15 cellular contexts compared by ENCODE assay signal in genomic region chr5:107687937-107688336, GRCh38. TPM values are rescaled to one million over a fixed set of nuclear protein-coding genes. Genes with fewer than 3 reads are reported as not detected.
DNase-seq lines count a peak whose midpoint lies in the region; ATAC-seq, FAIRE-seq and TF ChIP-seq lines count a peak whose summit lies in the region.
"Had no signal": no experiment of that assay in that cellular context is flagged by ENCODE, and none has a peak within 500 bp of the region (broad histone marks: within the 10 kb centered on the region; RNA-seq: fewer than 3 reads in every experiment).

No MANE protein-coding gene starts in this region.

- H3K23ac ChIP-seq in H1 (ENCODE audit: insufficient read length), result no peak overlapping the region

- no peak for TF ChIP-seq RAD21 in H1 (IDR thresholded peaks at IDR 0.05 in 1 of 2, conservative IDR thresholded peaks at IDR 0.05 in 1 of 2; ENCODE audit: low read depth in 2 of 2, low read length in 2 of 2)

- no peak overlapping the region for H3K14ac ChIP-seq in H1 (ENCODE audit: insufficient read length)

- peak overlapping the region; percentile 49; the same call in 1 of the 2 replicates for H2BK15ac ChIP-seq in H1 (ENCODE audit: low read length)

- no peak overlapping the region for H4K5ac ChIP-seq in H1 (ENCODE audit: insufficient read length, low read depth, low read length)

- no peak overlapping the region for H3K4me3 ChIP-seq in mammary epithelial cell (replicated peaks in 1 of 3; ENCODE audit: insufficient read depth in 1 of 3, low read depth in 2 of 3, low read length in 3 of 3)
- no peak overlapping the region for H3K4me3 ChIP-seq in breast epithelium
- no peak overlapping the region for H3K4me3 ChIP-seq in H1 (ENCODE audit: extremely low read depth in 1 of 4, insufficient read depth in 2 of 4, low read depth in 3 of 4, low read length in 4 of 4)
- no peak overlapping the region for H3K4me3 ChIP-seq in mucosa of descending colon
- no peak overlapping the region for H3K4me3 ChIP-seq in MG63
- H3K4me3 ChIP-seq: HAP-1, K562 had no signal

- dilution Hi-C loops in mammary epithelial cell (cut with HindIII; ENCODE audit: low sequenced_read_pairs), result no loop called here

- no peak for FAIRE-seq in H1 (lab: Jason Lieb, UNC)
- FAIRE-seq: K562 had no signal

- no peak overlapping the region for H2BK120ac ChIP-seq in H1 (replicated peaks; ENCODE audit: low read depth, low read length)

- no peak overlapping the region for H4K8ac ChIP-seq in H1 (ENCODE audit: extremely low read depth, insufficient read depth, low read length)

- POLR2A ChIA-PET in H1 (lab: Charles Lee; ENCODE audit: partially characterized antibody), result no interaction called here

- H3K56ac ChIP-seq in H1 (replicated peaks; ENCODE audit: insufficient read length, low read depth, low read length), result no peak overlapping the region

- 0 out of 2 replicates have a peak overlapping the region, but pooled peaks have one; percentile 8 for H2BK5ac ChIP-seq in H1 (ENCODE audit: low read depth, low read length)

- H2BK20ac ChIP-seq in H1 (ENCODE audit: low read length), result no peak overlapping the region

- H2BK12ac ChIP-seq in H1 (ENCODE audit: low read depth, low read length), result no peak overlapping the region

- no peaks in the 10 kb centered on the region for H3K23me2 ChIP-seq in H1 (ENCODE audit: low read depth, low read length)

- no peaks in the 10 kb centered on the region for H3K79me2 ChIP-seq in mammary epithelial cell (ENCODE audit: insufficient read depth, low read length)
- no peaks in the 10 kb centered on the region for H3K79me2 ChIP-seq in H1 (ENCODE audit: control insufficient read depth in 1 of 2, insufficient read depth in 2 of 2, low read length in 2 of 2)

- no peak for TF ChIP-seq POLR2A in breast epithelium (IDR thresholded peaks at IDR 0.05)
- TF ChIP-seq POLR2A in H1 (IDR thresholded peaks at IDR 0.05; ENCODE audit: control extremely low read depth in 1 of 2, low read depth in 2 of 2, low read length in 2 of 2), result no peak

- no peak overlapping the region for H2AK5ac ChIP-seq in H1 (ENCODE audit: low read depth, low read length)

- in situ Hi-C loops in mammary epithelial cell (cut with MboI; ENCODE audit: low sequenced_read_pairs in 2 of 2), result no loop called here

- 96% methylated on average over 3 of the region's 3 CpGs for WGBS in mammary epithelial cell (ENCODE audit: low coverage, missing lambda C conversion rate)
- 84% methylated on average over 3 of the region's 3 CpGs; no CpG with 5 or more reads in 1 of the 2 experiments for WGBS in H1 (ENCODE audit: extremely low coverage in 1 of 2, insufficient coverage in 1 of 2, insufficient read length in 1 of 2, insufficient replicate concordance in 2 of 2, low coverage in 1 of 2, low lambda C conversion rate in 2 of 2, missing lambda C conversion rate in 1 of 2), 2 experiments

- TF ChIP-seq EP300 in H1 (IDR thresholded peaks at IDR 0.05; ENCODE audit: borderline replicate concordance in 1 of 2, low read depth in 2 of 2, low read length in 2 of 2), result no peak

- no TSS peak for BruUV-seq in mammary epithelial cell (replicated peaks; lab: Mats Ljungman, UMichigan)

- ATAC-seq in mucosa of descending colon (no peak), HG02938 (IDR thresholded peaks at IDR 0.05; ENCODE audit: unreplicated experiment) (no peak), HG03565 (IDR thresholded peaks at IDR 0.05; ENCODE audit: unreplicated experiment) (no peak)
- ATAC-seq: CD8-positive, alpha-beta T cell; K562 had no signal

- H3K18ac ChIP-seq in H1 (ENCODE audit: extremely low read depth, low read length), result no peak overlapping the region

- no peaks in the 10 kb centered on the region for H3K79me1 ChIP-seq in H1 (ENCODE audit: low read depth, low read length)

- H3K9ac ChIP-seq in mammary epithelial cell (ENCODE audit: insufficient read depth, low read length) (no peak overlapping the region), H1 (replicated peaks in 1 of 4; ENCODE audit: extremely low read depth in 1 of 4, low read depth in 3 of 4, low read length in 3 of 4) (no peak overlapping the region)

- H2AFZ ChIP-seq in mammary epithelial cell (ENCODE audit: low read depth, low read length) (no peak overlapping the region), H1 (ENCODE audit: low read length) (0 out of 2 replicates have a peak overlapping the region, but pooled peaks have one; percentile 6)

- H3K36me3 ChIP-seq in mammary epithelial cell (ENCODE audit: insufficient read depth, low read length) (no peaks in the 10 kb centered on the region), breast epithelium (no peaks in the 10 kb centered on the region), H1 (ENCODE audit: control insufficient read depth in 2 of 4, insufficient read depth in 4 of 4, low read length in 3 of 4) (no peaks in the 10 kb centered on the region), mucosa of descending colon (ENCODE audit: low read depth) (no peaks in the 10 kb centered on the region), MG63 (no peaks in the 10 kb centered on the region)
- H3K36me3 ChIP-seq: HAP-1 had no signal

- TF ChIP-seq CTCF in mammary epithelial cell (conservative IDR thresholded peaks at IDR 0.05 in 1 of 2, IDR thresholded peaks at IDR 0.05 in 1 of 2; ENCODE audit: extremely low read depth in 1 of 2, insufficient read depth in 1 of 2, low read depth in 1 of 2, low read length in 2 of 2), result no peak
- no peak for TF ChIP-seq CTCF in breast epithelium (IDR thresholded peaks at IDR 0.05)
- TF ChIP-seq CTCF in H1 (IDR thresholded peaks at IDR 0.05; ENCODE audit: control extremely low read depth in 1 of 3, insufficient read depth in 1 of 3, low read depth in 1 of 3, low read length in 3 of 3), result no peak
- TF ChIP-seq CTCF in mucosa of descending colon (IDR thresholded peaks at IDR 0.05), result no peak

- H3K4ac ChIP-seq in H1 (replicated peaks; ENCODE audit: insufficient read length, low read depth, low read length), result no peak overlapping the region

- CTCF ChIA-PET in mammary epithelial cell (lab: Charles Lee; ENCODE audit: low non-redundant PET), result interaction anchor here (0.5 kb wide), 1 partner anchor 523 kb away, joined by 7 read pairs; no protein-coding TSS in a partner anchor
- CTCF ChIA-PET in H1 (lab: Charles Lee; ENCODE audit: partially characterized antibody), result interaction anchor here (0.6 to 1.2 kb wide), 3 partner anchors 8 to 36 kb away, joined by 3 read pairs; no protein-coding TSS in a partner anchor

- no peak overlapping the region for H4K91ac ChIP-seq in H1 (replicated peaks; ENCODE audit: insufficient read length, low read length)

- H3K9me3 ChIP-seq in mammary epithelial cell (replicated peaks; ENCODE audit: insufficient read depth, low read length) (no peaks in the 10 kb centered on the region), breast epithelium (peaks cover 0 to 10% of the 10 kb centered on the region in 2 donors), H1 (ENCODE audit: insufficient read depth in 2 of 2, low read depth in 1 of 2, low read length in 1 of 2) (no peaks in the 10 kb centered on the region), mucosa of descending colon (peaks cover 3% of the 10 kb centered on the region), MG63 (peaks cover 3% of the 10 kb centered on the region; the same call in 1 of the 2 replicates)
- H3K9me3 ChIP-seq: Caco-2, HAP-1 had no signal

- H4K20me1 ChIP-seq in mammary epithelial cell (ENCODE audit: insufficient read depth, low read length), result no peaks in the 10 kb centered on the region
- no peaks in the 10 kb centered on the region for H4K20me1 ChIP-seq in H1 (replicated peaks in 1 of 2; ENCODE audit: control insufficient read depth in 1 of 2, insufficient read depth in 2 of 2, low read length in 2 of 2)

- intact Hi-C loops in mammary epithelial cell (cut with micrococcal nuclease) (no loop called here), breast epithelium (cut with DNase I; ENCODE audit: low total_unique reads) (no loop called here), mucosa of descending colon (cut with DNase I, micrococcal nuclease) (no loop called here)

- H3K4me2 ChIP-seq in mammary epithelial cell (ENCODE audit: insufficient read depth, low read depth, low read length), result no peak overlapping the region
- H3K4me2 ChIP-seq in H1 (ENCODE audit: insufficient read depth in 1 of 2, low read depth in 2 of 2, low read length in 2 of 2), result no peak overlapping the region

- H3K27me3 ChIP-seq in mammary epithelial cell (ENCODE audit: insufficient read depth, low read length) (peaks cover 1% of the 10 kb centered on the region), breast epithelium (no peaks in the 10 kb centered on the region), H1 (replicated peaks in 1 of 4; ENCODE audit: control insufficient read depth in 3 of 4, extremely low read depth in 1 of 4, insufficient read depth in 3 of 4, low read length in 3 of 4) (no peaks in the 10 kb centered on the region), MG63 (no peaks in the 10 kb centered on the region)

- H3K4me1 ChIP-seq in mammary epithelial cell (ENCODE audit: insufficient read depth, low read length) (no peaks in the 10 kb centered on the region), breast epithelium (no peaks in the 10 kb centered on the region), H1 (replicated peaks in 1 of 4; ENCODE audit: control insufficient read depth in 3 of 4, insufficient read depth in 4 of 4, low read length in 3 of 4) (no peaks in the 10 kb centered on the region), mucosa of descending colon (ENCODE audit: low read depth) (no peaks in the 10 kb centered on the region)
- H3K4me1 ChIP-seq: Caco-2, HAP-1 had no signal

- DNase-seq in mammary epithelial cell (peak; percentile 40), breast epithelium (ENCODE audit: low spot score in 2 of 2) (no peak), H1 (ENCODE audit: low read depth in 1 of 2, low spot score in 2 of 2) (no peak), kidney tubule cell (ENCODE audit: low spot score) (peak; percentile 50), mucosa of descending colon (no peak), MG63 (no peak)
- DNase-seq: Caco-2; CD8-positive, alpha-beta T cell; GOT3 had no signal

- no peak overlapping the region for H3K27ac ChIP-seq in mammary epithelial cell (ENCODE audit: insufficient read depth, low read depth, low read length)
- no peak overlapping the region for H3K27ac ChIP-seq in breast epithelium
- H3K27ac ChIP-seq in H1 (ENCODE audit: low read depth, low read length), result no peak overlapping the region
- H3K27ac ChIP-seq: 22Rv1 had no signal

RNA-seq across cellular contexts. Expression of gene EFNA5, which starts 17.2 kb away (rescaled TPM):
- total RNA-seq in mammary epithelial cell, result 10 to 100 TPM; 21.6 to 27.8 TPM
- polyA plus RNA-seq in mammary epithelial cell, result 7.5 TPM
- 159 TPM for polyA minus RNA-seq in mammary epithelial cell
- 10 to 100 TPM; 12.1 to 34.2 (median 12.3) TPM for total RNA-seq in breast epithelium
- 17.6 and 21.8 TPM in 2 replicates for total RNA-seq in H1 (2021; fragmentation: NEBNext Ultra II Directional; extraction: Animal tissue kit (Norgen Biotek cat#: 25700))
- 9.4 and 9.6 TPM in 2 replicates for polyA plus RNA-seq in H1 (2011; rRNA removed)
- polyA plus RNA-seq in H1 (2011; cell fraction: cytosol; rRNA removed), result 3.6 TPM
- polyA plus RNA-seq in H1 (2011; cell fraction: nucleus; rRNA removed), result 4.9 TPM
- polyA plus RNA-seq in H1 (2012, experiment 1 of 2), result 10.0 to 11.0 TPM (median 10.1 TPM) in 4 replicates
- polyA plus RNA-seq in H1 (2012, experiment 2 of 2), result 20.6 TPM
- polyA plus RNA-seq in H1 (2013, experiment 1 of 2), result 7.2 TPM
- 11.3 TPM for polyA plus RNA-seq in H1 (2013, experiment 2 of 2)
- 12.1 and 20.3 TPM in 2 replicates for polyA minus RNA-seq in H1 (2011; rRNA and poly(A)+ RNA removed)
- 16.2 TPM for polyA minus RNA-seq in H1 (2011; cell fraction: cytosol; rRNA and poly(A)+ RNA removed)
- 37.6 TPM for polyA minus RNA-seq in H1 (2011; cell fraction: nucleus; rRNA and poly(A)+ RNA removed)
- 10 to 100 TPM; 12.7 to 14.4 (median 14.3) TPM for total RNA-seq in mucosa of descending colon
- 0.56 and 0.79 TPM in 2 replicates for total RNA-seq in MG63 (2014; rRNA removed; shearing (Covaris generic); ENCODE audit: low replicate concordance)
- total RNA-seq: CD8-positive, alpha-beta T cell; K562 had no signal
- polyA plus RNA-seq: CD14-positive monocyte had no signal

Comparison
In these comparisons a context has a peak if more than half of its experiments do, and no peak if none do; other contexts are left out.
1. DNase-seq: peak in mammary epithelial cell (single experiment) and kidney tubule cell (single experiment); none in breast epithelium (0 of 2), H1 (0 of 2), mucosa of descending colon (0 of 3) and MG63 (single experiment).